In the genomic region with DNA sequence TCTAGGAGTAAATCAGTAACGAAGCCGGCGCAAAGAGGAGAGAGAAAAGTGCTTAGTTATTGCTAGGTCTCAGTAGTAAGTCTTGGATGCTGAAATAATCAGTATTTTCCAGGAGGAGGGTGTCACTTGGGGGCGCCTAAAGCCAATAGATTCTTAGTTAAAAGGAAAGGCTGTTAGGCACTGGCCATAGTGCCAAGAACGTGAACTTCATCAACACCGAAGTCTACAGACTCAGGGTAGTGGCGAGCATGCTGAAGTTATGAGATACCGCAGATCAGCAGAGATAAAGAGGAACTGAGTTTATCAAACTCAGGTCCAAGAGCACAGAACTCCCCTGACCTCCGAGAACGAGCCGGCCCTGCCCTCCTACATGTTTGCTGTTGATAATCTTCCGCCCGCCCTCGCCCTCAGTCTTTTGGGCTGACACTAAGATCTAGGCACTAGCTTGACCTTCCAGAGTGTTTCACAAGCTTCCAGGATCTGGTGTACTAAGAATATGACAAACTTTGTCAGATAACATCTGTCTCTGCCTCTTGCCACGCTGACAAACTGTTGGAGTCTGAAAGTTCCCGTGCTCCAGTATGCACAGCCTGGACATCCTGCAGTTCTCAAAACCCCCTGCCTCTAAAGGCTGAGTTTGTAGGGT, we compare ENCODE assay signal across 2 cellular contexts.
TF ChIP-seq lines count a peak whose summit lies in the region.

No MANE protein-coding gene starts in this region.

TF ChIP-seq in H1, 55 proteins besides CTCF, POLR2A, EP300 and RAD21:
- TF ChIP-seq ZNF274 (IDR thresholded peaks at IDR 0.05; ENCODE audit: borderline replicate concordance, extremely low read depth, low read length) (no peak), SAP30 (IDR thresholded peaks at IDR 0.05; ENCODE audit: insufficient read depth, insufficient replicate concordance, low read length) (no peak), GTF2F1 (IDR thresholded peaks at IDR 0.05; ENCODE audit: borderline replicate concordance, low read depth, low read length) (no peak), USF2 (IDR thresholded peaks at IDR 0.05; ENCODE audit: low read length) (no peak), MAFK (IDR thresholded peaks at IDR 0.05; ENCODE audit: low read depth, low read length) (no peak), KDM4A (IDR thresholded peaks at IDR 0.05; ENCODE audit: low read depth, low read length, severe bottlenecking) (no peak), SIRT6 (IDR thresholded peaks at IDR 0.05; ENCODE audit: low read length) (no peak), HDAC2 (IDR thresholded peaks at IDR 0.05; ENCODE audit: borderline replicate concordance in 1 of 2, low read depth in 2 of 2, low read length in 2 of 2) (no peak), TBP (IDR thresholded peaks at IDR 0.05; ENCODE audit: low read depth, low read length) (no peak), CTBP2 (IDR thresholded peaks at IDR 0.05; ENCODE audit: borderline replicate concordance, insufficient read depth, insufficient read length, low read length) (no peak), KDM1A (IDR thresholded peaks at IDR 0.05; ENCODE audit: borderline replicate concordance, low read length) (no peak), CHD2 (IDR thresholded peaks at IDR 0.05; ENCODE audit: low read length) (no peak)
- TF ChIP-seq, protein P1, sequence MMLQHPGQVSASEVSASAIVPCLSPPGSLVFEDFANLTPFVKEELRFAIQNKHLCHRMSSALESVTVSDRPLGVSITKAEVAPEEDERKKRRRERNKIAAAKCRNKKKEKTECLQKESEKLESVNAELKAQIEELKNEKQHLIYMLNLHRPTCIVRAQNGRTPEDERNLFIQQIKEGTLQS (IDR thresholded peaks at IDR 0.05; ENCODE audit: insufficient read depth, low read depth, low read length) = no peak

TF ChIP-seq in HepG2, 621 proteins besides CTCF, POLR2A, EP300 and RAD21 (continues in another document):
- TF ChIP-seq ZFP91 (CRISPR knock-in tag; IDR thresholded peaks at IDR 0.05; ENCODE audit: borderline replicate concordance) = peak; percentile 22; the same call in 1 of the 2 replicates
- TF ChIP-seq ZSCAN9 (CRISPR knock-in tag; IDR thresholded peaks at IDR 0.05; ENCODE audit: borderline replicate concordance) = peak; percentile 20; the same call in 1 of the 2 replicates
- peak; percentile 43; the same call in 1 of the 2 replicates for TF ChIP-seq KDM2A (CRISPR knock-in tag; IDR thresholded peaks at IDR 0.05; ENCODE audit: borderline replicate concordance, low read depth)
- TF ChIP-seq TEAD3 (CRISPR knock-in tag; optimal IDR thresholded peaks at IDR 0.05; ENCODE audit: borderline replicate concordance) = peak; percentile 17
- TF ChIP-seq MXD4 (CRISPR knock-in tag; IDR thresholded peaks at IDR 0.05) = no peak
- TF ChIP-seq, protein P2, sequence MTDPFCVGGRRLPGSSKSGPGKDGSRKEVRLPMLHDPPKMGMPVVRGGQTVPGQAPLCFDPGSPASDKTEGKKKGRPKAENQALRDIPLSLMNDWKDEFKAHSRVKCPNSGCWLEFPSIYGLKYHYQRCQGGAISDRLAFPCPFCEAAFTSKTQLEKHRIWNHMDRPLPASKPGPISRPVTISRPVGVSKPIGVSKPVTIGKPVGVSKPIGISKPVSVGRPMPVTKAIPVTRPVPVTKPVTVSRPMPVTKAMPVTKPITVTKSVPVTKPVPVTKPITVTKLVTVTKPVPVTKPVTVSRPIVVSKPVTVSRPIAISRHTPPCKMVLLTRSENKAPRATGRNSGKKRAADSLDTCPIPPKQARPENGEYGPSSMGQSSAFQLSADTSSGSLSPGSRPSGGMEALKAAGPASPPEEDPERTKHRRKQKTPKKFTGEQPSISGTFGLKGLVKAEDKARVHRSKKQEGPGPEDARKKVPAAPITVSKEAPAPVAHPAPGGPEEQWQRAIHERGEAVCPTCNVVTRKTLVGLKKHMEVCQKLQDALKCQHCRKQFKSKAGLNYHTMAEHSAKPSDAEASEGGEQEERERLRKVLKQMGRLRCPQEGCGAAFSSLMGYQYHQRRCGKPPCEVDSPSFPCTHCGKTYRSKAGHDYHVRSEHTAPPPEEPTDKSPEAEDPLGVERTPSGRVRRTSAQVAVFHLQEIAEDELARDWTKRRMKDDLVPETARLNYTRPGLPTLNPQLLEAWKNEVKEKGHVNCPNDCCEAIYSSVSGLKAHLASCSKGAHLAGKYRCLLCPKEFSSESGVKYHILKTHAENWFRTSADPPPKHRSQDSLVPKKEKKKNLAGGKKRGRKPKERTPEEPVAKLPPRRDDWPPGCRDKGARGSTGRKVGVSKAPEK (CRISPR knock-in tag; IDR thresholded peaks at IDR 0.05; ENCODE audit: borderline replicate concordance) = 0 out of 2 replicates have a peak, but pooled peaks have one; percentile 25
- no peak for TF ChIP-seq ZNF296 (CRISPR knock-in tag; conservative IDR thresholded peaks at IDR 0.05)
- no peak for TF ChIP-seq ZNF839 (CRISPR knock-in tag; IDR thresholded peaks at IDR 0.05; ENCODE audit: borderline replicate concordance)
- peak; percentile 26; the same call in 1 of the 2 replicates for TF ChIP-seq PPARG (CRISPR knock-in tag; conservative IDR thresholded peaks at IDR 0.05)
- TF ChIP-seq FOSL2 (CRISPR knock-in tag; IDR thresholded peaks at IDR 0.05) = peak; percentile 21; the same call in 1 of the 2 replicates
- TF ChIP-seq HMG20A (CRISPR knock-in tag; IDR thresholded peaks at IDR 0.05; ENCODE audit: borderline replicate concordance) = no peak
- TF ChIP-seq ZNF782 (CRISPR knock-in tag; IDR thresholded peaks at IDR 0.05; ENCODE audit: borderline replicate concordance) = no peak
- no peak for TF ChIP-seq KDM5B (CRISPR knock-in tag; IDR thresholded peaks at IDR 0.05; ENCODE audit: borderline replicate concordance)
- peak; percentile 12; the same call in 1 of the 2 replicates for TF ChIP-seq SOX5 (CRISPR knock-in tag; IDR thresholded peaks at IDR 0.05; ENCODE audit: borderline replicate concordance)
- TF ChIP-seq, protein P3, sequence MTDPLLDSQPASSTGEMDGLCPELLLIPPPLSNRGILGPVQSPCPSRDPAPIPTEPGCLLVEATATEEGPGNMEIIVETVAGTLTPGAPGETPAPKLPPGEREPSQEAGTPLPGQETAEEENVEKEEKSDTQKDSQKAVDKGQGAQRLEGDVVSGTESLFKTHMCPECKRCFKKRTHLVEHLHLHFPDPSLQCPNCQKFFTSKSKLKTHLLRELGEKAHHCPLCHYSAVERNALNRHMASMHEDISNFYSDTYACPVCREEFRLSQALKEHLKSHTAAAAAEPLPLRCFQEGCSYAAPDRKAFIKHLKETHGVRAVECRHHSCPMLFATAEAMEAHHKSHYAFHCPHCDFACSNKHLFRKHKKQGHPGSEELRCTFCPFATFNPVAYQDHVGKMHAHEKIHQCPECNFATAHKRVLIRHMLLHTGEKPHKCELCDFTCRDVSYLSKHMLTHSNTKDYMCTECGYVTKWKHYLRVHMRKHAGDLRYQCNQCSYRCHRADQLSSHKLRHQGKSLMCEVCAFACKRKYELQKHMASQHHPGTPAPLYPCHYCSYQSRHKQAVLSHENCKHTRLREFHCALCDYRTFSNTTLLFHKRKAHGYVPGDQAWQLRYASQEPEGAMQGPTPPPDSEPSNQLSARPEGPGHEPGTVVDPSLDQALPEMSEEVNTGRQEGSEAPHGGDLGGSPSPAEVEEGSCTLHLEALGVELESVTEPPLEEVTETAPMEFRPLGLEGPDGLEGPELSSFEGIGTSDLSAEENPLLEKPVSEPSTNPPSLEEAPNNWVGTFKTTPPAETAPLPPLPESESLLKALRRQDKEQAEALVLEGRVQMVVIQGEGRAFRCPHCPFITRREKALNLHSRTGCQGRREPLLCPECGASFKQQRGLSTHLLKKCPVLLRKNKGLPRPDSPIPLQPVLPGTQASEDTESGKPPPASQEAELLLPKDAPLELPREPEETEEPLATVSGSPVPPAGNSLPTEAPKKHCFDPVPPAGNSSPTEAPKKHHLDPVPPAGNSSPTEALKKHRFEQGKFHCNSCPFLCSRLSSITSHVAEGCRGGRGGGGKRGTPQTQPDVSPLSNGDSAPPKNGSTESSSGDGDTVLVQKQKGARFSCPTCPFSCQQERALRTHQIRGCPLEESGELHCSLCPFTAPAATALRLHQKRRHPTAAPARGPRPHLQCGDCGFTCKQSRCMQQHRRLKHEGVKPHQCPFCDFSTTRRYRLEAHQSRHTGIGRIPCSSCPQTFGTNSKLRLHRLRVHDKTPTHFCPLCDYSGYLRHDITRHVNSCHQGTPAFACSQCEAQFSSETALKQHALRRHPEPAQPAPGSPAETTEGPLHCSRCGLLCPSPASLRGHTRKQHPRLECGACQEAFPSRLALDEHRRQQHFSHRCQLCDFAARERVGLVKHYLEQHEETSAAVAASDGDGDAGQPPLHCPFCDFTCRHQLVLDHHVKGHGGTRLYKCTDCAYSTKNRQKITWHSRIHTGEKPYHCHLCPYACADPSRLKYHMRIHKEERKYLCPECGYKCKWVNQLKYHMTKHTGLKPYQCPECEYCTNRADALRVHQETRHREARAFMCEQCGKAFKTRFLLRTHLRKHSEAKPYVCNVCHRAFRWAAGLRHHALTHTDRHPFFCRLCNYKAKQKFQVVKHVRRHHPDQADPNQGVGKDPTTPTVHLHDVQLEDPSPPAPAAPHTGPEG (CRISPR knock-in tag; IDR thresholded peaks at IDR 0.05) = 0 out of 2 replicates have a peak, but pooled peaks have one; percentile 15
- TF ChIP-seq NR2F2 (IDR thresholded peaks at IDR 0.05; ENCODE audit: borderline replicate concordance, low read depth) = peak; percentile 49; the same call in 1 of the 2 replicates
- 0 out of 2 replicates have a peak, but pooled peaks have one; percentile 11 for TF ChIP-seq KAT7 (CRISPR knock-in tag; IDR thresholded peaks at IDR 0.05; ENCODE audit: borderline replicate concordance)
- TF ChIP-seq ZBTB38 (CRISPR knock-in tag; IDR thresholded peaks at IDR 0.05) = peak; percentile 48; the same call in 1 of the 2 replicates
- peak; percentile 17; the same call in 1 of the 2 replicates for TF ChIP-seq FOXP4 (CRISPR knock-in tag; IDR thresholded peaks at IDR 0.05)
- no peak for TF ChIP-seq ATF4 (CRISPR knock-in tag; IDR thresholded peaks at IDR 0.05)
- peak; percentile 30 for TF ChIP-seq ASH2L (IDR thresholded peaks at IDR 0.05; ENCODE audit: insufficient read length, low read depth, low read length)
- 0 out of 2 replicates have a peak, but pooled peaks have one; percentile 18 for TF ChIP-seq ZNF280D (CRISPR knock-in tag; IDR thresholded peaks at IDR 0.05)
- TF ChIP-seq, protein P4, sequence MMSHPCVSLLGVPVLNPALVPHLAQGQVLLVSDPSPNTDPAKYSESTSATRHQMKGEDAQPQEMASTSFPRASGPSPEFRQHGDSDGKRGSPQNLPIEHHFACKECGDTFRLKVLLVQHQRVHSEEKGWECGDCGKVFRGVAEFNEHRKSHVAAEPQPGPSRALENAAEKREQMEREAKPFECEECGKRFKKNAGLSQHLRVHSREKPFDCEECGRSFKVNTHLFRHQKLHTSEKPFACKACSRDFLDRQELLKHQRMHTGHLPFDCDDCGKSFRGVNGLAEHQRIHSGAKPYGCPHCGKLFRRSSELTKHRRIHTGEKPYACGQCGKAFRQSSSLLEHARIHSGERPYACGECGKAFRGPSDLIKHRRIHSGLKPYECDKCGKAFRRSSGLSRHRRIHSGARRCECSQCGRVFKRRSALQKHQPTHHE (CRISPR knock-in tag; IDR thresholded peaks at IDR 0.05; ENCODE audit: borderline replicate concordance) = peak; percentile 50; the same call in 1 of the 2 replicates
- no peak for TF ChIP-seq LCORL (IDR thresholded peaks at IDR 0.05)
- TF ChIP-seq LCORL (CRISPR knock-in tag; IDR thresholded peaks at IDR 0.05) = peak; percentile 20; the same call in 1 of the 2 replicates
- TF ChIP-seq PAX8 (CRISPR knock-in tag; IDR thresholded peaks at IDR 0.05; ENCODE audit: borderline replicate concordance) = 0 out of 2 replicates have a peak, but pooled peaks have one; percentile 46
- no peak for TF ChIP-seq CC2D1A (CRISPR knock-in tag; IDR thresholded peaks at IDR 0.05)
- TF ChIP-seq SMARCC2 (IDR thresholded peaks at IDR 0.05) = no peak
